9 cellular contexts compared by ENCODE assay signal in the genomic region with DNA sequence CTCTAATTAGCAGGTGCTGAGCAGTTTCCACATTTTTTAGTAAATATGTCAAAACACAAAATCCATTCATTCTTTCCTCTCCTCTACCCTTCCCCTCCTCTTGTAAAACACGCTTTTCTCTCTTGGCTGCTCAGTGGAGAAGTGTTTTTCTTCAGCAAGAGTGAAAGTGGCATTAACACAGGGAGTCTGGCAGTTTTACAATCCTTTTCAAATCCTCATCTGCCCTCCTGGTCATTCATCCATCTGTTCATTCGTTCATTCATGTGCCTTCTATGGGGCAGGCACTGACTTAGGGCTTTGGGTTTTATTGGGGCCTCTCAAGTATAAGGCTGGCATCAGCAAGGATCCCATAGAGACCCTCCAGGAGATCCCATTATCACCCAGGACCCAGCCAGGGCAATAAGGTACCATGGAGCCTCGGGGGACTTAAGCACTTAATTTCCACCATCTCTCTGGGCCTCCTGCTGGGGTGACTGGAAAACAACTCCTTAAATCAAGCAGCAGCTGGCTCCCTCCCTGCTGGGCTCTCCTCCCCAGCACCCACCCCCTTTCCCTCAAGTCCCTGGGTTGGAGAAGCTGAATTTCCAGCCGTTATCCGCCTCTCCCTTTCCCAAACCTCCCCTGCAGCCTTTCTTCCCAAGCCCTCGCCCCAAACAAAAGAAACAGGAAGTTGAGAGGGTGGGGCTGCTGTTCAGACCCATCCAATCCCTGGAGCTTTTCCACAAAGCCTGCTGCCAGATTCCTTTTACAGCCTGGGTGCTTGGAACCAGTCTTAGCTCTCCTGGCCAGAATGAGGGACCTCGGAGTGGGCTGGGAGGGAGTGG. TPM values are rescaled to one million over a fixed set of nuclear protein-coding genes. Genes with fewer than 3 reads are reported as not detected.
A peak's percentile ranks its signal among the peaks of the same experiment; 100 is the strongest.
DNase-seq lines count a peak whose midpoint lies in the region; ATAC-seq and TF ChIP-seq lines count a peak whose summit lies in the region.
"Had no signal": no experiment of that assay in that cellular context is flagged by ENCODE, and none has a peak within 500 bp of the region (broad histone marks: within the 10 kb centered on the region; RNA-seq: fewer than 3 reads in every experiment).

No MANE protein-coding gene starts in this region.

- no peak overlapping the region for H3K4me3 Mint-ChIP-seq in progenitor cell of endocrine pancreas (ENCODE audit: low read depth)

- no peak for ATAC-seq in GM18867 (IDR thresholded peaks at IDR 0.05; ENCODE audit: unreplicated experiment)
- no peak for ATAC-seq in GM18519 (IDR thresholded peaks at IDR 0.05; ENCODE audit: low FRiP score, unreplicated experiment)

- no peaks in the 10 kb centered on the region for H3K27me3 ChIP-seq in ectodermal cell (ENCODE audit: control insufficient read depth, insufficient read depth, low read length, poor library complexity, severe bottlenecking)

- 14 to 19% methylated on average over 7 of the region's 7 CpGs for WGBS in ectodermal cell, 2 experiments

- no peaks in the 10 kb centered on the region for H3K36me3 ChIP-seq in ectodermal cell (ENCODE audit: control insufficient read depth, insufficient read depth, low read length)

- H3K4me1 Mint-ChIP-seq in progenitor cell of endocrine pancreas (ENCODE audit: low read depth), result peaks cover 2% of the 10 kb centered on the region

- H3K4me1 ChIP-seq in ectodermal cell (ENCODE audit: control insufficient read depth, insufficient read depth, low read length), result peaks cover 36% of the 10 kb centered on the region

- peak overlapping the region; percentile 56 for H3K27ac ChIP-seq in ectodermal cell (ENCODE audit: insufficient read depth, low read depth, low read length, poor library complexity, severe bottlenecking)

- no peaks in the 10 kb centered on the region for H3K9me3 ChIP-seq in ectodermal cell (ENCODE audit: control insufficient read depth, low read length)

- H3K36me3 Mint-ChIP-seq in progenitor cell of endocrine pancreas (ENCODE audit: insufficient read depth), result no peaks in the 10 kb centered on the region

- H3K9me3 Mint-ChIP-seq in progenitor cell of endocrine pancreas (ENCODE audit: low read depth), result no peaks in the 10 kb centered on the region

- TF ChIP-seq CTCF in progenitor cell of endocrine pancreas (IDR thresholded peaks at IDR 0.05; ENCODE audit: unreplicated experiment), result no peak

- H3K27ac Mint-ChIP-seq in progenitor cell of endocrine pancreas, result no peak overlapping the region

- DNase-seq in DMS79 (lab: John Stamatoyannopoulos, UW), result peak; percentile 5
- DNase-seq in NCI-H2196 (lab: John Stamatoyannopoulos, UW; ENCODE audit: unreplicated experiment), result peak; percentile 17
- peak; percentile 30 for DNase-seq in middle frontal gyrus (ENCODE audit: extremely low spot score, low spot score)
- no peak for DNase-seq in activated naive CD4-positive, alpha-beta T cell (lab: John Stamatoyannopoulos, UW)
- no peak for DNase-seq in progenitor cell of endocrine pancreas (ENCODE audit: low spot score, unreplicated experiment)
- DNase-seq: T-helper 2 cell had no signal

- peaks cover 26% of the 10 kb centered on the region for H3K27me3 Mint-ChIP-seq in progenitor cell of endocrine pancreas

- H3K4me3 ChIP-seq in ectodermal cell (ENCODE audit: insufficient read depth, low read depth, low read length), result no peak overlapping the region

RNA-seq across cellular contexts. Expression of gene MARCHF4, which starts 32.6 kb away (rescaled TPM):
- polyA plus RNA-seq in ectodermal cell (2013, experiment 1 of 4), result 1.1 TPM
- 0.73 TPM for polyA plus RNA-seq in ectodermal cell (2013, experiment 2 of 4)
- polyA plus RNA-seq in ectodermal cell (2013, experiment 3 of 4), result 0.91 TPM
- 1.3 TPM for polyA plus RNA-seq in ectodermal cell (2013, experiment 4 of 4)
- total RNA-seq in progenitor cell of endocrine pancreas, result 2.0 and 2.2 TPM in 2 replicates

Comparison
In these comparisons a context has a peak if more than half of its experiments do, and no peak if none do; other contexts are left out.
1. DNase-seq: peak in DMS79 (single experiment), NCI-H2196 (single experiment) and middle frontal gyrus (single experiment); none in activated naive CD4-positive, alpha-beta T cell (0 of 4) and progenitor cell of endocrine pancreas (single experiment).